8 cellular contexts compared by ENCODE assay signal in the genomic region with DNA sequence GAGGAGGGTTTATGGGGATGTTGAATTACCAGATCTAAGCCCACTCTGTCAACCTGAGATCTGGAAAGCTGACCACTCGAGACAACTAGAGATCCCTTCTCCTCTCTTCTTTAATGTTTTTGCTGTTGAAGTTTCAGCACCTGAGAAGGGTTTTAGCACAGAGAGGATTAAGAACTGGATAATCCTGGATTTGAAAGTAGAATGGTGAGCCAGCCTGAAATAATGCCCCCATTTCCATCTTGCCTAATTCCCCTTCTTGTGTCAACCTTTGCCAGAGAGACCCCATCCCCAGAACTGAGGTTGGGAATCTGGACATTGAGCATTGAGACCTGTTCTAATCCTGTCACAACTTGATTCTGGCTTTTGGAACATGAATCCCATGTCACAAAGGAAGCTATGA.
"Had no signal": no experiment of that assay in that cellular context is flagged by ENCODE, and none has a peak within 500 bp of the region (broad histone marks: within the 10 kb centered on the region; RNA-seq: fewer than 3 reads in every experiment).

No MANE protein-coding gene starts in this region.

- ATAC-seq: K562 had no signal

- H3K4me3 ChIP-seq: GM23248, K562 had no signal

- FAIRE-seq: HTR-8/SVneo, K562 had no signal

- H3K27ac ChIP-seq: GM23248 had no signal

- DNase-seq: GM23248, GOT3, H9, HCEC 1CT, IMR-90, KG1 had no signal
